In the genomic region with DNA sequence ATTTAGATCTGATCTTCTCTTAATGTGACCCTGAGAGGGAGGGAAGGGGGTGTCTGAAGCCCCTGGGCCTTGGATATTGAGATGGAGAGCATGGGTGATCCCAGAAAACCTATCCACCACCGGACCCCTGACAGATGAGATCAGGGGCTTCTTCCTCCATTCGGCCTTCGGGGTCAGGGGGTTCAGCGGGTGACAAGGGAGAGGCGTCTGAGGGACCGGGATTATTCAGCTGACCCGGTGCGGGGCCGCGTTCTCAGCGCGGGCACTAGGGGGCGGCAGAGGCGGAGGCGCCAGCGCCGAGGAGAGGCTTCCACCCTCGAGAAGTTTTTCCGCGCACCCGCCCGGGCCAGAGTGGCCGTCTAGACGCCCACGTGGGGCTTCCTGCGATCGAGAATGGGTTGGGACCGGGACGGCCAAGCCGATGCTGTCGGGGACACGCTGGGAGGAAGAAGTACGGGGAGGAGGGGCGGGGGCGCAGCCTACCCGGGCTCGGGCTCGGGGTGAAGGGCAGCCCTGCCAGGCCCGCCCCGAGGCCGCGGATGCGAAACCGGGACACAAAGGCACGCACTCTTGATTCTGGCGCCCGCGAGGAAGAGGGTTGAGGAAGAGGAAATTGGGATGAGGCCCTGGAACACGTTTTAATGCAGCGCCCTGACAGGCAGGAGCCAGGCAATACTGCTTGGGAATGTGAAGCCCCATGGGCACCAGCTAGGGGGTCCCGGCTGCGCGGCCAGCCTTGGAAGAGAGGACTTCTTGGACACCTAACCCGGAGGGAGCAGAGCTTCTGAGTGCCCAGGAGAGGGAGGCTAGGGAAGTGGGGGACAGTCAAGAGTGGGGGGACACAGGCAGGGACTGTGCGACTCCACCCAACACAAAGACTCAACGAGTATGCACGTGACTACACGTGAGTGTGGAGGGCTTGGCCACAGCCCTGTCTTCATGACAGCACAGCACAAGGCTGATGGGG, we compare ENCODE assay signal across 1 cellular context.
A peak's percentile ranks its signal among the peaks of the same experiment; 100 is the strongest.
TF ChIP-seq lines count a peak whose summit lies in the region.

No MANE protein-coding gene starts in this region.

TF ChIP-seq in HepG2, 621 proteins besides CTCF, POLR2A, EP300 and RAD21 (continued from another document and continues in another):
- TF ChIP-seq, protein P1, sequence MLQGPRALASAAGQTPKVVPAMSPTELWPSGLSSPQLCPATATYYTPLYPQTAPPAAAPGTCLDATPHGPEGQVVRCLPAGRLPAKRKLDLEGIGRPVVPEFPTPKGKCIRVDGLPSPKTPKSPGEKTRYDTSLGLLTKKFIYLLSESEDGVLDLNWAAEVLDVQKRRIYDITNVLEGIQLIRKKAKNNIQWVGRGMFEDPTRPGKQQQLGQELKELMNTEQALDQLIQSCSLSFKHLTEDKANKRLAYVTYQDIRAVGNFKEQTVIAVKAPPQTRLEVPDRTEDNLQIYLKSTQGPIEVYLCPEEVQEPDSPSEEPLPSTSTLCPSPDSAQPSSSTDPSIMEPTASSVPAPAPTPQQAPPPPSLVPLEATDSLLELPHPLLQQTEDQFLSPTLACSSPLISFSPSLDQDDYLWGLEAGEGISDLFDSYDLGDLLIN (CRISPR knock-in tag; IDR thresholded peaks at IDR 0.05; ENCODE audit: borderline replicate concordance), result no peak
- no peak for TF ChIP-seq FIP1L1 (IDR thresholded peaks at IDR 0.05; ENCODE audit: borderline replicate concordance, insufficient read depth, low read depth, low read length)
- no peak for TF ChIP-seq ZNF530 (CRISPR knock-in tag; IDR thresholded peaks at IDR 0.05; ENCODE audit: low read depth)
- no peak for TF ChIP-seq ZNF550 (CRISPR knock-in tag; IDR thresholded peaks at IDR 0.05; ENCODE audit: borderline replicate concordance)
- TF ChIP-seq, protein P2, sequence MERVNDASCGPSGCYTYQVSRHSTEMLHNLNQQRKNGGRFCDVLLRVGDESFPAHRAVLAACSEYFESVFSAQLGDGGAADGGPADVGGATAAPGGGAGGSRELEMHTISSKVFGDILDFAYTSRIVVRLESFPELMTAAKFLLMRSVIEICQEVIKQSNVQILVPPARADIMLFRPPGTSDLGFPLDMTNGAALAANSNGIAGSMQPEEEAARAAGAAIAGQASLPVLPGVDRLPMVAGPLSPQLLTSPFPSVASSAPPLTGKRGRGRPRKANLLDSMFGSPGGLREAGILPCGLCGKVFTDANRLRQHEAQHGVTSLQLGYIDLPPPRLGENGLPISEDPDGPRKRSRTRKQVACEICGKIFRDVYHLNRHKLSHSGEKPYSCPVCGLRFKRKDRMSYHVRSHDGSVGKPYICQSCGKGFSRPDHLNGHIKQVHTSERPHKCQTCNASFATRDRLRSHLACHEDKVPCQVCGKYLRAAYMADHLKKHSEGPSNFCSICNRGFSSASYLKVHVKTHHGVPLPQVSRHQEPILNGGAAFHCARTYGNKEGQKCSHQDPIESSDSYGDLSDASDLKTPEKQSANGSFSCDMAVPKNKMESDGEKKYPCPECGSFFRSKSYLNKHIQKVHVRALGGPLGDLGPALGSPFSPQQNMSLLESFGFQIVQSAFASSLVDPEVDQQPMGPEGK (CRISPR knock-in tag; IDR thresholded peaks at IDR 0.05), result peak; percentile 38; the same call in 1 of the 2 replicates
- no peak for TF ChIP-seq THYN1 (CRISPR knock-in tag; IDR thresholded peaks at IDR 0.05; ENCODE audit: borderline replicate concordance, low read depth)
- peak; percentile 47; the same call in 1 of the 2 replicates for TF ChIP-seq SPEN (CRISPR knock-in tag; IDR thresholded peaks at IDR 0.05; ENCODE audit: low read depth)
- peak; percentile 81 for TF ChIP-seq BHLHE40 (IDR thresholded peaks at IDR 0.05; ENCODE audit: low read length)
- TF ChIP-seq ZFX (CRISPR knock-in tag; IDR thresholded peaks at IDR 0.05; ENCODE audit: low read depth), result peak; percentile 73
- TF ChIP-seq JDP2 (CRISPR knock-in tag; IDR thresholded peaks at IDR 0.05; ENCODE audit: borderline replicate concordance), result no peak
- no peak for TF ChIP-seq ZSCAN22 (CRISPR knock-in tag; IDR thresholded peaks at IDR 0.05)
- no peak for TF ChIP-seq MBD4 (IDR thresholded peaks at IDR 0.05; ENCODE audit: borderline replicate concordance, low read length)
- peak; percentile 54; the same call in 1 of the 2 replicates for TF ChIP-seq RBFOX2 (IDR thresholded peaks at IDR 0.05; ENCODE audit: low read depth, low read length)
- TF ChIP-seq HIVEP1 (CRISPR knock-in tag; IDR thresholded peaks at IDR 0.05), result no peak; the same call in 1 of the 2 replicates
- TF ChIP-seq, protein P3, sequence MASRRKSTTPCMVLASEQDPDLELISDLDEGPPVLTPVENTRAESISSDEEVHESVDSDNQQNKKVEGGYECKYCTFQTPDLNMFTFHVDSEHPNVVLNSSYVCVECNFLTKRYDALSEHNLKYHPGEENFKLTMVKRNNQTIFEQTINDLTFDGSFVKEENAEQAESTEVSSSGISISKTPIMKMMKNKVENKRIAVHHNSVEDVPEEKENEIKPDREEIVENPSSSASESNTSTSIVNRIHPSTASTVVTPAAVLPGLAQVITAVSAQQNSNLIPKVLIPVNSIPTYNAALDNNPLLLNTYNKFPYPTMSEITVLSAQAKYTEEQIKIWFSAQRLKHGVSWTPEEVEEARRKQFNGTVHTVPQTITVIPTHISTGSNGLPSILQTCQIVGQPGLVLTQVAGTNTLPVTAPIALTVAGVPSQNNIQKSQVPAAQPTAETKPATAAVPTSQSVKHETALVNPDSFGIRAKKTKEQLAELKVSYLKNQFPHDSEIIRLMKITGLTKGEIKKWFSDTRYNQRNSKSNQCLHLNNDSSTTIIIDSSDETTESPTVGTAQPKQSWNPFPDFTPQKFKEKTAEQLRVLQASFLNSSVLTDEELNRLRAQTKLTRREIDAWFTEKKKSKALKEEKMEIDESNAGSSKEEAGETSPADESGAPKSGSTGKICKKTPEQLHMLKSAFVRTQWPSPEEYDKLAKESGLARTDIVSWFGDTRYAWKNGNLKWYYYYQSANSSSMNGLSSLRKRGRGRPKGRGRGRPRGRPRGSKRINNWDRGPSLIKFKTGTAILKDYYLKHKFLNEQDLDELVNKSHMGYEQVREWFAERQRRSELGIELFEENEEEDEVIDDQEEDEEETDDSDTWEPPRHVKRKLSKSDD (CRISPR knock-in tag; IDR thresholded peaks at IDR 0.05; ENCODE audit: low read depth), result no peak
- no peak for TF ChIP-seq NR2F2 (IDR thresholded peaks at IDR 0.05; ENCODE audit: borderline replicate concordance, low read depth)
- no peak for TF ChIP-seq GTF3A (CRISPR knock-in tag; conservative IDR thresholded peaks at IDR 0.05)
- TF ChIP-seq HNRNPH1 (optimal IDR thresholded peaks at IDR 0.05; ENCODE audit: low read depth, low read length), result no peak
- TF ChIP-seq, protein P4, sequence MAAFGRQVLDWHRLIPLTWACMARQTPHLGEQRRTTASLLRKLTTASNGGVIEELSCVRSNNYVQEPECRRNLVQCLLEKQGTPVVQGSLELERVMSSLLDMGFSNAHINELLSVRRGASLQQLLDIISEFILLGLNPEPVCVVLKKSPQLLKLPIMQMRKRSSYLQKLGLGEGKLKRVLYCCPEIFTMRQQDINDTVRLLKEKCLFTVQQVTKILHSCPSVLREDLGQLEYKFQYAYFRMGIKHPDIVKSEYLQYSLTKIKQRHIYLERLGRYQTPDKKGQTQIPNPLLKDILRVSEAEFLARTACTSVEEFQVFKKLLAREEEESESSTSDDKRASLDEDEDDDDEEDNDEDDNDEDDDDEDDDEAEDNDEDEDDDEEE (CRISPR knock-in tag; IDR thresholded peaks at IDR 0.05), result peak; percentile 90
- TF ChIP-seq ZNF75D (CRISPR knock-in tag; IDR thresholded peaks at IDR 0.05; ENCODE audit: borderline replicate concordance), result no peak
- TF ChIP-seq, protein P5, sequence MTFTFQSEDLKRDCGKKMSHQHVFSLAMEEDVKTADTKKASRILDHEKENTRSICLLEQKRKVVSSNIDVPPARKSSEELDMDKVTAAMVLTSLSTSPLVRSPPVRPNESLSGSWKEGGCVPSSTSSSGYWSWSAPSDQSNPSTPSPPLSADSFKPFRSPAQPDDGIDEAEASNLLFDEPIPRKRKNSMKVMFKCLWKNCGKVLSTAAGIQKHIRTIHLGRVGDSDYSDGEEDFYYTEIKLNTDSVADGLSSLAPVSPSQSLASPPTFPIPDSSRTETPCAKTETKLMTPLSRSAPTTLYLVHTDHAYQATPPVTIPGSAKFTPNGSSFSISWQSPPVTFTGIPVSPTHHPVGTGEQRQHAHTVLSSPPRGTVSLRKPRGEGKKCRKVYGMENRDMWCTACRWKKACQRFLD (CRISPR knock-in tag; IDR thresholded peaks at IDR 0.05; ENCODE audit: borderline replicate concordance), result no peak
- TF ChIP-seq, protein P6, sequence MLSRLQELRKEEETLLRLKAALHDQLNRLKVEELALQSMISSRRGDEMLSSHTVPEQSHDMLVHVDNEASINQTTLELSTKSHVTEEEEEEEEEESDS (CRISPR knock-in tag; IDR thresholded peaks at IDR 0.05; ENCODE audit: borderline replicate concordance), result no peak
- TF ChIP-seq ZNF546 (CRISPR knock-in tag; conservative IDR thresholded peaks at IDR 0.05), result 0 out of 2 replicates have a peak, but pooled peaks have one; percentile 17
- no peak for TF ChIP-seq PHF5A (CRISPR knock-in tag; IDR thresholded peaks at IDR 0.05; ENCODE audit: low read depth, unreplicated experiment)
- TF ChIP-seq DNMT3B (CRISPR knock-in tag; conservative IDR thresholded peaks at IDR 0.05), result no peak
- TF ChIP-seq, protein P7, sequence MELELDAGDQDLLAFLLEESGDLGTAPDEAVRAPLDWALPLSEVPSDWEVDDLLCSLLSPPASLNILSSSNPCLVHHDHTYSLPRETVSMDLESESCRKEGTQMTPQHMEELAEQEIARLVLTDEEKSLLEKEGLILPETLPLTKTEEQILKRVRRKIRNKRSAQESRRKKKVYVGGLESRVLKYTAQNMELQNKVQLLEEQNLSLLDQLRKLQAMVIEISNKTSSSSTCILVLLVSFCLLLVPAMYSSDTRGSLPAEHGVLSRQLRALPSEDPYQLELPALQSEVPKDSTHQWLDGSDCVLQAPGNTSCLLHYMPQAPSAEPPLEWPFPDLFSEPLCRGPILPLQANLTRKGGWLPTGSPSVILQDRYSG (CRISPR knock-in tag; IDR thresholded peaks at IDR 0.05), result no peak
- TF ChIP-seq ZSCAN21 (CRISPR knock-in tag; IDR thresholded peaks at IDR 0.05; ENCODE audit: borderline replicate concordance), result no peak
- peak; percentile 42; the same call in 1 of the 2 replicates for TF ChIP-seq PHF8 (CRISPR knock-in tag; IDR thresholded peaks at IDR 0.05)
- TF ChIP-seq ZNF274 (CRISPR knock-in tag; IDR thresholded peaks at IDR 0.05), result peak; percentile 47; the same call in 1 of the 2 replicates
- no peak for TF ChIP-seq KDM6A (CRISPR knock-in tag; IDR thresholded peaks at IDR 0.05; ENCODE audit: low read depth)
- TF ChIP-seq CCDC6 (CRISPR knock-in tag; IDR thresholded peaks at IDR 0.05), result peak; percentile 57; the same call in 1 of the 2 replicates
- 0 out of 2 replicates have a peak, but pooled peaks have one; percentile 70 for TF ChIP-seq ZNF598 (CRISPR knock-in tag; IDR thresholded peaks at IDR 0.05; ENCODE audit: borderline replicate concordance)
- TF ChIP-seq, protein P8, sequence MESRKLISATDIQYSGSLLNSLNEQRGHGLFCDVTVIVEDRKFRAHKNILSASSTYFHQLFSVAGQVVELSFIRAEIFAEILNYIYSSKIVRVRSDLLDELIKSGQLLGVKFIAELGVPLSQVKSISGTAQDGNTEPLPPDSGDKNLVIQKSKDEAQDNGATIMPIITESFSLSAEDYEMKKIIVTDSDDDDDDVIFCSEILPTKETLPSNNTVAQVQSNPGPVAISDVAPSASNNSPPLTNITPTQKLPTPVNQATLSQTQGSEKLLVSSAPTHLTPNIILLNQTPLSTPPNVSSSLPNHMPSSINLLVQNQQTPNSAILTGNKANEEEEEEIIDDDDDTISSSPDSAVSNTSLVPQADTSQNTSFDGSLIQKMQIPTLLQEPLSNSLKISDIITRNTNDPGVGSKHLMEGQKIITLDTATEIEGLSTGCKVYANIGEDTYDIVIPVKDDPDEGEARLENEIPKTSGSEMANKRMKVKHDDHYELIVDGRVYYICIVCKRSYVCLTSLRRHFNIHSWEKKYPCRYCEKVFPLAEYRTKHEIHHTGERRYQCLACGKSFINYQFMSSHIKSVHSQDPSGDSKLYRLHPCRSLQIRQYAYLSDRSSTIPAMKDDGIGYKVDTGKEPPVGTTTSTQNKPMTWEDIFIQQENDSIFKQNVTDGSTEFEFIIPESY (CRISPR knock-in tag; IDR thresholded peaks at IDR 0.05), result no peak
- peak; percentile 48 for TF ChIP-seq MTF2 (CRISPR knock-in tag; IDR thresholded peaks at IDR 0.05; ENCODE audit: borderline replicate concordance)
- TF ChIP-seq ZNF367 (CRISPR knock-in tag; IDR thresholded peaks at IDR 0.05; ENCODE audit: borderline replicate concordance), result no peak
- TF ChIP-seq NCOA5 (CRISPR knock-in tag; IDR thresholded peaks at IDR 0.05), result no peak
- TF ChIP-seq STAT5B (CRISPR knock-in tag; IDR thresholded peaks at IDR 0.05), result no peak
- TF ChIP-seq SYNCRIP (IDR thresholded peaks at IDR 0.05; ENCODE audit: insufficient read depth, low read depth, low read length), result no peak
- TF ChIP-seq, protein P9, sequence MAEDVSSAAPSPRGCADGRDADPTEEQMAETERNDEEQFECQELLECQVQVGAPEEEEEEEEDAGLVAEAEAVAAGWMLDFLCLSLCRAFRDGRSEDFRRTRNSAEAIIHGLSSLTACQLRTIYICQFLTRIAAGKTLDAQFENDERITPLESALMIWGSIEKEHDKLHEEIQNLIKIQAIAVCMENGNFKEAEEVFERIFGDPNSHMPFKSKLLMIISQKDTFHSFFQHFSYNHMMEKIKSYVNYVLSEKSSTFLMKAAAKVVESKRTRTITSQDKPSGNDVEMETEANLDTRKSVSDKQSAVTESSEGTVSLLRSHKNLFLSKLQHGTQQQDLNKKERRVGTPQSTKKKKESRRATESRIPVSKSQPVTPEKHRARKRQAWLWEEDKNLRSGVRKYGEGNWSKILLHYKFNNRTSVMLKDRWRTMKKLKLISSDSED (CRISPR knock-in tag; IDR thresholded peaks at IDR 0.05), result no peak
- TF ChIP-seq SRSF1 (optimal IDR thresholded peaks at IDR 0.05; ENCODE audit: low read depth, low read length), result peak; percentile 49
- no peak for TF ChIP-seq CBX5 (CRISPR knock-in tag; IDR thresholded peaks at IDR 0.05; ENCODE audit: borderline replicate concordance)
- 0 out of 2 replicates have a peak, but pooled peaks have one; percentile 28 for TF ChIP-seq ZFY (CRISPR knock-in tag; IDR thresholded peaks at IDR 0.05)
- TF ChIP-seq SMAD1 (CRISPR knock-in tag; IDR thresholded peaks at IDR 0.05; ENCODE audit: borderline replicate concordance, low read depth), result no peak
- TF ChIP-seq TCF7 (IDR thresholded peaks at IDR 0.05; ENCODE audit: low read depth), result no peak
- TF ChIP-seq KDM3A (CRISPR knock-in tag; IDR thresholded peaks at IDR 0.05; ENCODE audit: low read depth), result peak; percentile 86; the same call in 1 of the 2 replicates
- TF ChIP-seq, protein P10, sequence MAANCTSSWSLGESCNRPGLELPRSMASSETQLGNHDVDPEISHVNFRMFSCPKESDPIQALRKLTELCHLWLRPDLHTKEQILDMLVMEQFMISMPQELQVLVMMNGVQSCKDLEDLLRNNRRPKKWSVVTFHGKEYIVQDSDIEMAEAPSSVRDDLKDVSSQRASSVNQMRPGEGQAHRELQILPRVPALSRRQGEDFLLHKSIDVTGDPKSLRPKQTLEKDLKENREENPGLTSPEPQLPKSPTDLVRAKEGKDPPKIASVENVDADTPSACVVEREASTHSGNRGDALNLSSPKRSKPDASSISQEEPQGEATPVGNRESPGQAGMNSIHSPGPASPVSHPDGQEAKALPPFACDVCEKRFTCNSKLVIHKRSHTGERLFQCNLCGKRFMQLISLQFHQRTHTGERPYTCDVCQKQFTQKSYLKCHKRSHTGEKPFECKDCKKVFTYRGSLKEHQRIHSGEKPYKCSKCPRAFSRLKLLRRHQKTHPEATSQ (CRISPR knock-in tag; IDR thresholded peaks at IDR 0.05; ENCODE audit: borderline replicate concordance), result no peak
- no peak for TF ChIP-seq NCOA2 (CRISPR knock-in tag; IDR thresholded peaks at IDR 0.05)
